In the genomic region with DNA sequence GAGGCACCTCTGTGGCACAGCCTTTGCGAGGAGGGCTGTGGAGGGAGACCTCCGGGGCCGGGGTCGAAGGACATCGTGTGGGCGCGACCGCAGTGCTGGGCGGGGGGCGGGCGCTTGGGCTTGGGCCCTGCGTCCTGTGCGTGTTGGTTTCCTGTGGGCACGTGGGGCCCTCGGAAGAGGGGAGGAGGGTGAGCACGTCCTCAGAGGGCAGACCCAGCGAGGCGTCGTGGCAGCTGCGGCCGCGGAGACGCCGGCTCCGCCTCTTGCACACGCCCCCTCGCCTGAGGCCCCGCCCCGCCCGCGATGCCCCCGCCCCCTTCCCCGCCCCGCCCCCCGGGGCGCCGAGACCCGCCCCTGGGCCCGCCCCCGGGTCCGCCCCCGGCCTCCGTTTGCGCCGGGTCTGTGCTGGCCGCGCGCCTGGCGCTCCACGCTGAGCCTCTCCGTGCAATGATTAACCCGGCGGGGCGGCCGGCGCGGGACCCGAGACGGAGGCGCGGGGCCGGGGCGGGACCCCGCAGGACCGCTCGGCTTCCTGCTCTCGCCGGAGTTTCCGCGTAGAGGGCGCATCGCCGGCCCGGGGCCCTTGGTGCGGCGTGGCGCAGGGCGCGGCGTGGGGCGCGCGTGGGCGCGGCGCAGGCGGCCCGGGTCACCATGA, we compare ENCODE assay signal across 8 cellular contexts. TPM values are rescaled to one million over a fixed set of nuclear protein-coding genes. Genes with fewer than 3 reads are reported as not detected.
DNase-seq lines count a peak whose midpoint lies in the region; ATAC-seq, FAIRE-seq and TF ChIP-seq lines count a peak whose summit lies in the region.

A gene with protein sequence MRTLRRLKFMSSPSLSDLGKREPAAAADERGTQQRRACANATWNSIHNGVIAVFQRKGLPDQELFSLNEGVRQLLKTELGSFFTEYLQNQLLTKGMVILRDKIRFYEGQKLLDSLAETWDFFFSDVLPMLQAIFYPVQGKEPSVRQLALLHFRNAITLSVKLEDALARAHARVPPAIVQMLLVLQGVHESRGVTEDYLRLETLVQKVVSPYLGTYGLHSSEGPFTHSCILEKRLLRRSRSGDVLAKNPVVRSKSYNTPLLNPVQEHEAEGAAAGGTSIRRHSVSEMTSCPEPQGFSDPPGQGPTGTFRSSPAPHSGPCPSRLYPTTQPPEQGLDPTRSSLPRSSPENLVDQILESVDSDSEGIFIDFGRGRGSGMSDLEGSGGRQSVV (plus strand): TSS at position 381 of the 655 bp plus-strand sequence. CDS start 271 bp downstream, at position 652.

- ATAC-seq in GM21723 (IDR thresholded peaks at IDR 0.05; ENCODE audit: unreplicated experiment) (peak; percentile 65), body of pancreas (peak; percentile 93)

- H3K4me3 ChIP-seq in body of pancreas (peak within 1 kb of the TSS; percentile 52 to 67), iPS-18a (ENCODE audit: low read length) (peak within 1 kb of the TSS; percentile 63), small intestine (ENCODE audit: low read depth in 1 of 2, low read length in 2 of 2) (peak within 1 kb of the TSS; percentile 59 to 85)

- TF ChIP-seq CTCF in body of pancreas (IDR thresholded peaks at IDR 0.05): no peak

- no peaks in the 10 kb centered on the region for H3K27me3 ChIP-seq in body of pancreas
- peaks cover 40% of the 10 kb centered on the region for H3K27me3 ChIP-seq in iPS-18a (ENCODE audit: control insufficient read depth, insufficient read depth, low read length)
- H3K27me3 ChIP-seq in small intestine (ENCODE audit: control insufficient read depth in 2 of 2, insufficient read depth in 2 of 2, low read length in 2 of 2): no peaks in the 10 kb centered on the region

- H3K9me3 ChIP-seq in body of pancreas (no peaks in the 10 kb centered on the region), iPS-18a (ENCODE audit: control insufficient read depth, low read depth, low read length) (no peaks in the 10 kb centered on the region), small intestine (ENCODE audit: control insufficient read depth, low read depth) (no peaks in the 10 kb centered on the region)

- H3K9ac ChIP-seq in iPS-18a (ENCODE audit: low read length): no peak within 1 kb of the TSS

- DNase-seq in DMS53 (lab: John Stamatoyannopoulos, UW): peak; percentile 95
- DNase-seq in LoVo (ENCODE audit: low spot score): peak; percentile 89
- peak; percentile 90 for DNase-seq in UCSD-AML1 (lab: John Stamatoyannopoulos, UW; ENCODE audit: unreplicated experiment)
- peak; percentile 85 to 91 (median 88) for DNase-seq in body of pancreas
- peak; percentile 85 for DNase-seq in small intestine
- DNase-seq in superior temporal gyrus (ENCODE audit: extremely low spot score): no peak

- intact Hi-C loops in body of pancreas (cut with DNase I): no loop called here

- H3K4me1 ChIP-seq in body of pancreas (peaks cover 22% of the 10 kb centered on the region), iPS-18a (ENCODE audit: control insufficient read depth, low read depth, low read length) (peaks cover 11% of the 10 kb centered on the region), small intestine (ENCODE audit: control insufficient read depth in 2 of 2, insufficient read depth in 1 of 2, low read depth in 1 of 2, low read length in 1 of 2) (peaks cover 3 to 4% of the 10 kb centered on the region in 2 donors)

- FAIRE-seq in small intestine (lab: Jason Lieb, UNC): no peak

- H3K36me3 ChIP-seq in body of pancreas (replicated peaks in 1 of 2; ENCODE audit: insufficient read depth in 1 of 2, low read depth in 2 of 2) (no peaks in the 10 kb centered on the region), iPS-18a (ENCODE audit: control insufficient read depth, low read depth, low read length) (no peaks in the 10 kb centered on the region), small intestine (ENCODE audit: control insufficient read depth in 2 of 2, insufficient read depth in 2 of 2, low read length in 2 of 2) (no peaks in the 10 kb centered on the region)

- H3K27ac ChIP-seq in body of pancreas: peak within 1 kb of the TSS in 3 of 4 donors; percentile 51 to 73 (median 70)
- no peak within 1 kb of the TSS for H3K27ac ChIP-seq in iPS-18a (ENCODE audit: low read length)
- peak within 1 kb of the TSS; percentile 68 to 85 for H3K27ac ChIP-seq in small intestine (ENCODE audit: low read depth in 1 of 2, low read length in 1 of 2)

- WGBS in body of pancreas, 2 donors: 3 to 7% methylated on average over 3 to 52 of the region's 88 CpGs
- 1 to 2% (median 2%) methylated on average over 36 to 88 of the region's 88 CpGs for WGBS in small intestine, 3 donors

- peak in 2 of 3 donors; percentile 12 to 31 for TF ChIP-seq POLR2A in body of pancreas (IDR thresholded peaks at IDR 0.05)

RNA-seq across cellular contexts. Expression of the gene that starts here (rescaled TPM):
- 10 to 100 TPM; 12.5 to 20.4 TPM for total RNA-seq in body of pancreas
- polyA plus RNA-seq in small intestine: 10 to 100 TPM; 37.0 to 80.5 (median 73.1) TPM
